Comparison of ENCODE assay signal across 8 cellular contexts in the genomic region with DNA sequence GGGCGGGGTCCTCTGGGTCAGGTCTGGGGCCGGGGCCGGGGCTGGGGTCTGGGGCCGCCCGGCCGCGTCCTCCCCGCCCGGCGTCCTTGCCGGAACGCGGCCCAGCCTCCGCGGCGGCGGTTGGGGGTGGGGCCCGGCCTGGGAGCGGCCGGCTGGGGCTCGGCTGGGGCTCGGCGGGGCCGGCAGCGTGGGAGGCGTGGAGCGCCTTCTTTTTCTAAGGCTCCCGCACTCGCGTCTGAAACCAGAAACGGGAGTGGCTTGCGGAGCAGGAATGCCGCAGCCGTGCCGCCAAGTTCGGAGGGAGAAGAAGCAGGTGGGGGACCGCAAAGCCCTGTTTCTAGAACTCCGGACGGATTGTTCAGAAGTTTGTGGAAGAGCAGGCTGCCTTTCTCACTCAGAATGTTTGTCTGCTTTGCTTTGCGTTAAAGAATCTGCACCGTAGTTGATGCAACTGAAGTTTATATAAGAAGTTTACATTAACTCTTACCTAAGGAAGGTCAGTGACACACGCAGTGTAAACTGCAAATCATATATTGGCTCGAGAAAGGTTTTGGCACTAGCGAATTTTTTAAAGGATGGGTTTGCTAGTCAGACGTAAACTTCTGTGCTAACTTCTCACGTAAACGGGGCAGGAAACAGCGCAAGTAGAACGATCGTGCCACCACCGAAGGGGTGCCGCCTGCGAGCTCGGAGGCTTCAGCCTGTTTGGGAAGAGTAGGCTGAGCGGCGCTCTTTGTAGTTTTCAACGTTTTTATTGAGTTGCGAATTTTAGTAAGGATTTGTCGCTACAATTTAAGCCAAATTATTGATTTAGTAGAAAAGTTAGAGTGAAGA. TPM values are rescaled to one million over a fixed set of nuclear protein-coding genes. Genes with fewer than 3 reads are reported as not detected.
DNase-seq lines count a peak whose midpoint lies in the region; ATAC-seq and TF ChIP-seq lines count a peak whose summit lies in the region.

No MANE protein-coding gene starts in this region.

- no peaks in the 10 kb centered on the region for H4K20me1 ChIP-seq in OCI-LY1 (ENCODE audit: insufficient read depth, low read length)

- TF ChIP-seq CTCF in OCI-LY1 (IDR thresholded peaks at IDR 0.05; ENCODE audit: low read length): no peak
- no peak for TF ChIP-seq CTCF in fibroblast of mammary gland (conservative IDR thresholded peaks at IDR 0.05; ENCODE audit: control insufficient read depth, insufficient read depth, low read depth, low read length)
- no peak for TF ChIP-seq CTCF in testis (IDR thresholded peaks at IDR 0.05)

- peak; percentile 45 for ATAC-seq in HG02938 (IDR thresholded peaks at IDR 0.05; ENCODE audit: unreplicated experiment)

- 1% methylated on average over 31 to 35 of the region's 59 CpGs for WGBS in testis, 2 donors

- H3K27me3 Mint-ChIP-seq in activated T-helper 2 cell treated with anti-CD3 and anti-CD28 coated beads, Interferon-gamma antibody, Interleukin-2, Interleukin-4, amounts not matched to agents 10 μg/mL and 5 μg/mL and 100 μg/mL, durations not matched to agents 14 hours and 24 hours and 36 hours (ENCODE audit: low read depth): peaks cover 7% of the 10 kb centered on the region

- H3K27me3 ChIP-seq in OCI-LY1 (ENCODE audit: insufficient read depth, low read length) (no peaks in the 10 kb centered on the region), neuron (ENCODE audit: insufficient read depth, low read length) (no peaks in the 10 kb centered on the region), testis (no peaks in the 10 kb centered on the region)

- H3K9ac ChIP-seq in OCI-LY1 (ENCODE audit: low read length): peak overlapping the region; percentile 70

- peak overlapping the region; percentile 77 for H3K27ac ChIP-seq in OCI-LY1 (ENCODE audit: low read depth, low read length, poor library complexity, severe bottlenecking)
- H3K27ac ChIP-seq in testis: peak overlapping the region; percentile 92 to 100

- peak; percentile 35 for DNase-seq in NCI-H82 (lab: John Stamatoyannopoulos, UW)
- DNase-seq in NCI-H82 treated with DMSO at 0.1 percent for 48 hours (lab: John Stamatoyannopoulos, UW; ENCODE audit: unreplicated experiment): no peak
- peak; percentile 61 for DNase-seq in activated T-helper 2 cell treated with anti-CD3 and anti-CD28 coated beads, Interferon-gamma antibody, Interleukin-2, Interleukin-4, amounts not matched to agents 10 μg/mL and 5 μg/mL and 100 μg/mL, durations not matched to agents 14 hours and 24 hours and 36 hours (ENCODE audit: low spot score)
- peak; percentile 52 for DNase-seq in fibroblast of mammary gland (ENCODE audit: low read depth)
- peak; percentile 53 for DNase-seq in testis

- H3K36me3 Mint-ChIP-seq in activated T-helper 2 cell treated with anti-CD3 and anti-CD28 coated beads, Interferon-gamma antibody, Interleukin-2, Interleukin-4, amounts not matched to agents 10 μg/mL and 5 μg/mL and 100 μg/mL, durations not matched to agents 14 hours and 24 hours and 36 hours (ENCODE audit: low read depth): peaks cover 26% of the 10 kb centered on the region

- H3K9me2 ChIP-seq in OCI-LY1 (ENCODE audit: low read depth, low read length): no peaks in the 10 kb centered on the region

- H3K4me1 ChIP-seq in OCI-LY1 (ENCODE audit: insufficient read depth, low read length, severe bottlenecking): peaks cover 67% of the 10 kb centered on the region
- peaks cover 14% of the 10 kb centered on the region for H3K4me1 ChIP-seq in neuron (ENCODE audit: insufficient read depth, low read length)
- H3K4me1 ChIP-seq in testis: peaks cover 9% of the 10 kb centered on the region

- H3K36me3 ChIP-seq in OCI-LY1 (ENCODE audit: insufficient read depth, low read length) (peaks cover 9% of the 10 kb centered on the region), neuron (ENCODE audit: insufficient read depth, low read length) (no peaks in the 10 kb centered on the region), testis (ENCODE audit: low read depth, missing control alignments) (no peaks in the 10 kb centered on the region)

- H3F3A ChIP-seq in OCI-LY1 (ENCODE audit: insufficient read depth, low read length): no peaks in the 10 kb centered on the region

- intact Hi-C loops in activated T-helper 2 cell treated with anti-CD3 and anti-CD28 coated beads, Interferon-gamma antibody, Interleukin-2, Interleukin-4, amounts not matched to agents 10 μg/mL and 5 μg/mL and 100 μg/mL, durations not matched to agents 14 hours and 24 hours and 36 hours (cut with micrococcal nuclease): loop anchor here (1.0 to 5.0 kb wide), 2 partner anchors 50 to 200 kb away; partner anchors contain the start of gene UBE3C
- intact Hi-C loops in testis (cut with DNase I; ENCODE audit: low total_unique reads): no loop called here

- peak overlapping the region; percentile 93 for H3K27ac Mint-ChIP-seq in activated T-helper 2 cell treated with anti-CD3 and anti-CD28 coated beads, Interferon-gamma antibody, Interleukin-2, Interleukin-4, amounts not matched to agents 10 μg/mL and 5 μg/mL and 100 μg/mL, durations not matched to agents 14 hours and 24 hours and 36 hours

- peaks cover 27% of the 10 kb centered on the region for H3K4me1 Mint-ChIP-seq in activated T-helper 2 cell treated with anti-CD3 and anti-CD28 coated beads, Interferon-gamma antibody, Interleukin-2, Interleukin-4, amounts not matched to agents 10 μg/mL and 5 μg/mL and 100 μg/mL, durations not matched to agents 14 hours and 24 hours and 36 hours (ENCODE audit: low read depth)

- peak overlapping the region; percentile 96 for H3K4me3 Mint-ChIP-seq in activated T-helper 2 cell treated with anti-CD3 and anti-CD28 coated beads, Interferon-gamma antibody, Interleukin-2, Interleukin-4, amounts not matched to agents 10 μg/mL and 5 μg/mL and 100 μg/mL, durations not matched to agents 14 hours and 24 hours and 36 hours (ENCODE audit: low read depth)

- H3K4me2 ChIP-seq in OCI-LY1 (ENCODE audit: low read length): peak overlapping the region; percentile 69

- no peak for TF ChIP-seq POLR2A in testis (IDR thresholded peaks at IDR 0.05)

- H3K4me3 ChIP-seq in OCI-LY1 (ENCODE audit: low read depth, low read length, poor library complexity, severe bottlenecking) (peak overlapping the region; percentile 70), fibroblast of mammary gland (ENCODE audit: control insufficient read depth, low read depth, low read length) (peak overlapping the region; percentile 90), neuron (ENCODE audit: low read length) (peak overlapping the region; percentile 84), testis (peak overlapping the region; percentile 87 to 92)

- H3K9me3 ChIP-seq in OCI-LY1 (ENCODE audit: low read length) (no peaks in the 10 kb centered on the region), neuron (ENCODE audit: low read length) (peaks cover 4% of the 10 kb centered on the region), testis (no peaks in the 10 kb centered on the region)

- H2AFZ ChIP-seq in OCI-LY1 (ENCODE audit: low read length) (no peak overlapping the region), neuron (ENCODE audit: low read depth, low read length) (no peak overlapping the region)

- H3K79me2 ChIP-seq in OCI-LY1 (ENCODE audit: insufficient read depth, low read length): peaks cover 50% of the 10 kb centered on the region

- H3K9me3 Mint-ChIP-seq in activated T-helper 2 cell treated with anti-CD3 and anti-CD28 coated beads, Interferon-gamma antibody, Interleukin-2, Interleukin-4, amounts not matched to agents 10 μg/mL and 5 μg/mL and 100 μg/mL, durations not matched to agents 14 hours and 24 hours and 36 hours: no peaks in the 10 kb centered on the region

RNA-seq across cellular contexts. Expression of gene DNAJB6, which starts 0.7 kb away (rescaled TPM):
- total RNA-seq in activated T-helper 2 cell treated with anti-CD3 and anti-CD28 coated beads, Interferon-gamma antibody, Interleukin-2, Interleukin-4, amounts not matched to agents 10 μg/mL and 5 μg/mL and 100 μg/mL, durations not matched to agents 14 hours and 24 hours and 36 hours: 122 and 125 TPM in 2 replicates
- total RNA-seq in testis: 100 to 1,000 TPM; 154 to 172 TPM
- 262 TPM for polyA plus RNA-seq in testis (ENCODE audit: insufficient read depth, low read depth, low replicate concordance)
